Comparison of ENCODE assay signal across 8 cellular contexts in the genomic region with DNA sequence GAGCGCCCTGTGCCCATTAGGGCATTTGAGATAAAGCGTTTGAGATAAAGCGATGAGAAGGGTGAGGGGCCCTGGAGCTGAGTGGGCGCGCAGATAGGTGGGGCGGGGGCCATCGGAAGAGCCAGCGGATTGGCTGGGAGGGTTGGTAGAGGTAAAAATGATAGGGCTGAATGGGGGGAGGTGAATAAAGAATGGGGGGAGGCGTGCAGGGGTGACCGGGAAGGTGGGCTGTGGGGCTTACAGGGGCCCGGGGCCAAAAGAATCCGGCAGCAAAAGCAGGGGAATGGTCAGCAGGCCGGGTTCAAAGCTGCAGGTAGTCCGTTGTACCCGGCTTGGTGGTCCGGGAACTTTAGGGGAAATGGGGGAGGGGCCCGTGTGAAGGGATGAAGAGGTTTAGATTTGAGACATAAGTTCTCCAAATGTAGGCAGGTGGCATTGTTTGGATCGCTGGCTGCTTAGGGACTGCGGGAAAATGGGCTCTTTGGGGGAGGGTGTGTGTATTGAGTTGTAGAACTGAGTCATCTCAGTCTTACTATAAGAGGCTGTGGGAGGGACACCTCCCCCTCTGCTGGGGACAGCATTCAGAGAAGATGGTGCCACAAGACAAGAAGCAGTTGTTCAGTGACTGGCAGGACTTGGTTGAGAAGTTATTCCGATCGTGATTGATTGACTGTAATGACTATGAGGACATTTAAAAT. TPM values are rescaled to one million over a fixed set of nuclear protein-coding genes. Genes with fewer than 3 reads are reported as not detected.
DNase-seq lines count a peak whose midpoint lies in the region; ATAC-seq and TF ChIP-seq lines count a peak whose summit lies in the region.

No MANE protein-coding gene starts in this region.

- CTCF ChIA-PET in Calu3 (lab: Charles Lee), result interaction anchor here (0.6 to 1.6 kb wide), 6 partner anchors 10 to 432 kb away, joined by 3 to 9 read pairs (median 3); a partner anchor contains a TSS

- H3K36me3 Mint-ChIP-seq in Calu3 (ENCODE audit: insufficient read depth, unreplicated experiment), result peaks cover 41% of the 10 kb centered on the region

- intact Hi-C loops in Calu3 (cut with micrococcal nuclease; ENCODE audit: unreplicated experiment), result loop anchor here (10.0 kb wide), 1 partner anchor 167 kb away; no protein-coding TSS in a partner anchor

- H3K9me3 Mint-ChIP-seq in Calu3 (ENCODE audit: low read depth, unreplicated experiment), result no peaks in the 10 kb centered on the region

- DNase-seq in Calu3 (peak; percentile 37), LHCN-M2 (ENCODE audit: low read depth) (peak; percentile 32), cerebellum (ENCODE audit: low spot score) (peak; percentile 26), medulla oblongata (ENCODE audit: extremely low spot score) (peak; percentile 44)
- DNase-seq in activated CD4-positive, CD25-positive, alpha-beta regulatory T cell (lab: John Stamatoyannopoulos, UW), result peak; percentile 14 to 47 (median 40)
- DNase-seq in stimulated activated CD8-positive, alpha-beta memory T cell treated with anti-CD3 and anti-CD28 coated beads, Interleukin-15, amount 100 ng/mL, for 4 hours (ENCODE audit: low read depth in 2 of 2), result peak; percentile 32 to 69

- TF ChIP-seq CTCF in Calu3 (IDR thresholded peaks at IDR 0.05; ENCODE audit: unreplicated experiment), result no peak

- H3K4me1 Mint-ChIP-seq in Calu3 (ENCODE audit: low read depth, unreplicated experiment), result peaks cover 46% of the 10 kb centered on the region

- peaks cover 26% of the 10 kb centered on the region for H3K27me3 Mint-ChIP-seq in Calu3 (ENCODE audit: unreplicated experiment)

- ATAC-seq in GM21526 (IDR thresholded peaks at IDR 0.05; ENCODE audit: low FRiP score, unreplicated experiment) (peak; percentile 40), HG03045 (IDR thresholded peaks at IDR 0.05; ENCODE audit: unreplicated experiment) (no peak)

- BruUV-seq in Calu3 (replicated peaks; lab: Mats Ljungman, UMichigan), result no TSS peak

- H3K4me3 Mint-ChIP-seq in Calu3 (ENCODE audit: low read depth, unreplicated experiment), result peak overlapping the region; percentile 77

- H3K27ac Mint-ChIP-seq in Calu3 (ENCODE audit: unreplicated experiment), result peak overlapping the region; percentile 62

RNA-seq across cellular contexts. Expression of a gene that starts 0.6 kb away (rescaled TPM):
- 10.6 and 11.2 TPM in 2 replicates for total RNA-seq in Calu3 (2022)
- total RNA-seq in LHCN-M2 (2014; rRNA removed), result 0.77 and 1.2 TPM in 2 replicates
- polyA plus RNA-seq in LHCN-M2 (2012), result 0.69 TPM
- total RNA-seq in cerebellum, result 9.6 TPM
